Comparison of ENCODE assay signal across 8 cellular contexts in genomic region chr2:201882353-201883095, GRCh38.
DNase-seq lines count a peak whose midpoint lies in the region; ATAC-seq and TF ChIP-seq lines count a peak whose summit lies in the region.

No MANE protein-coding gene starts in this region.

- ATAC-seq in GM21825 (IDR thresholded peaks at IDR 0.05; ENCODE audit: unreplicated experiment) (peak; percentile 65), PC-3 (peak; percentile 54), GM18520 (IDR thresholded peaks at IDR 0.05; ENCODE audit: unreplicated experiment) (no peak), omental fat pad (ENCODE audit: low FRiP score) (no peak)

- DNase-seq in DMS79 (lab: John Stamatoyannopoulos, UW) (peak; percentile 40), PC-3 (peak; percentile 47), foreskin melanocyte (peak; percentile 30), KG1 (lab: John Stamatoyannopoulos, UW) (no peak), omental fat pad (ENCODE audit: low spot score) (no peak)
- no peak for DNase-seq in activated T-helper 2 cell treated with anti-CD3 and anti-CD28 coated beads, Interferon-gamma antibody, Interleukin-2, Interleukin-4, amounts not matched to agents 10 μg/mL and 5 μg/mL and 100 μg/mL, durations not matched to agents 14 hours and 24 hours and 36 hours (ENCODE audit: low spot score)

- BruUV-seq in PC-3 (replicated peaks; lab: Mats Ljungman, UMichigan) = no TSS peak

- H3K9ac ChIP-seq in PC-3 (ENCODE audit: low read length) = no peak overlapping the region

- H3K79me2 ChIP-seq in PC-3 (ENCODE audit: low read length) = no peaks in the 10 kb centered on the region

- no peaks in the 10 kb centered on the region for H3K36me3 Mint-ChIP-seq in activated T-helper 2 cell treated with anti-CD3 and anti-CD28 coated beads, Interferon-gamma antibody, Interleukin-2, Interleukin-4, amounts not matched to agents 10 μg/mL and 5 μg/mL and 100 μg/mL, durations not matched to agents 14 hours and 24 hours and 36 hours (ENCODE audit: low read depth)

- no peak overlapping the region for H3K27ac Mint-ChIP-seq in activated T-helper 2 cell treated with anti-CD3 and anti-CD28 coated beads, Interferon-gamma antibody, Interleukin-2, Interleukin-4, amounts not matched to agents 10 μg/mL and 5 μg/mL and 100 μg/mL, durations not matched to agents 14 hours and 24 hours and 36 hours

- H3K4me3 ChIP-seq in PC-3 (ENCODE audit: low read length) = peak overlapping the region; percentile 62

- no peaks in the 10 kb centered on the region for H3F3A ChIP-seq in PC-3 (ENCODE audit: low read length, unreplicated experiment)

- no peak overlapping the region for H3K4me3 Mint-ChIP-seq in activated T-helper 2 cell treated with anti-CD3 and anti-CD28 coated beads, Interferon-gamma antibody, Interleukin-2, Interleukin-4, amounts not matched to agents 10 μg/mL and 5 μg/mL and 100 μg/mL, durations not matched to agents 14 hours and 24 hours and 36 hours (ENCODE audit: low read depth)

- no peaks in the 10 kb centered on the region for H3K36me3 ChIP-seq in PC-3 (ENCODE audit: low read depth, low read length)

- peaks cover 6% of the 10 kb centered on the region for H3K4me1 Mint-ChIP-seq in activated T-helper 2 cell treated with anti-CD3 and anti-CD28 coated beads, Interferon-gamma antibody, Interleukin-2, Interleukin-4, amounts not matched to agents 10 μg/mL and 5 μg/mL and 100 μg/mL, durations not matched to agents 14 hours and 24 hours and 36 hours (ENCODE audit: low read depth)

- H3K27ac ChIP-seq in PC-3 (ENCODE audit: low read length) = no peak overlapping the region

- H3K27me3 Mint-ChIP-seq in activated T-helper 2 cell treated with anti-CD3 and anti-CD28 coated beads, Interferon-gamma antibody, Interleukin-2, Interleukin-4, amounts not matched to agents 10 μg/mL and 5 μg/mL and 100 μg/mL, durations not matched to agents 14 hours and 24 hours and 36 hours (ENCODE audit: low read depth) = peaks cover 66% of the 10 kb centered on the region

- no peaks in the 10 kb centered on the region for H3K9me3 Mint-ChIP-seq in activated T-helper 2 cell treated with anti-CD3 and anti-CD28 coated beads, Interferon-gamma antibody, Interleukin-2, Interleukin-4, amounts not matched to agents 10 μg/mL and 5 μg/mL and 100 μg/mL, durations not matched to agents 14 hours and 24 hours and 36 hours

- H4K20me1 ChIP-seq in PC-3 (ENCODE audit: low read length) = no peaks in the 10 kb centered on the region

- no peak for TF ChIP-seq CTCF in PC-3 (conservative IDR thresholded peaks at IDR 0.05; ENCODE audit: low read depth, low read length)
- TF ChIP-seq CTCF in omental fat pad (IDR thresholded peaks at IDR 0.05) = no peak

- H3K27me3 ChIP-seq in PC-3 (ENCODE audit: low read length) = peaks cover 6% of the 10 kb centered on the region; the same call in 1 of the 2 replicates

- no peaks in the 10 kb centered on the region for H3K9me3 ChIP-seq in PC-3 (ENCODE audit: low read length)

- intact Hi-C loops in PC-3 (cut with micrococcal nuclease) = no loop called here
- intact Hi-C loops in activated T-helper 2 cell treated with anti-CD3 and anti-CD28 coated beads, Interferon-gamma antibody, Interleukin-2, Interleukin-4, amounts not matched to agents 10 μg/mL and 5 μg/mL and 100 μg/mL, durations not matched to agents 14 hours and 24 hours and 36 hours (cut with micrococcal nuclease) = no loop called here

- H2AFZ ChIP-seq in PC-3 (ENCODE audit: low read length) = peak overlapping the region; percentile 62; the same call in 1 of the 2 replicates

- POLR2A ChIA-PET in PC-3 (lab: Charles Lee; ENCODE audit: unreplicated experiment) = no interaction called here

- peaks cover 25% of the 10 kb centered on the region for H3K4me1 ChIP-seq in PC-3 (ENCODE audit: insufficient read depth, low read length)

- H3K4me2 ChIP-seq in PC-3 (ENCODE audit: low read length) = peak overlapping the region; percentile 90

- no peaks in the 10 kb centered on the region for H3K9me2 ChIP-seq in PC-3 (replicated peaks; ENCODE audit: low read length)

- CTCF ChIA-PET in PC-3 (lab: Charles Lee) = no interaction called here

Comparison
In these comparisons a context has a peak if more than half of its experiments do, and no peak if none do; other contexts are left out.
1. DNase-seq: peak in DMS79 (single experiment), PC-3 (single experiment) and foreskin melanocyte (single experiment); none in activated T-helper 2 cell treated with anti-CD3 and anti-CD28 coated beads, Interferon-gamma antibody, Interleukin-2, Interleukin-4, amounts not matched to agents 10 μg/mL and 5 μg/mL and 100 μg/mL, durations not matched to agents 14 hours and 24 hours and 36 hours (single experiment), KG1 (single experiment) and omental fat pad (single experiment).
2. ATAC-seq: peak in GM21825 (single experiment) and PC-3 (single experiment); none in GM18520 (single experiment) and omental fat pad (single experiment).